In genomic region chr3:60274646-60275045, GRCh38 we compare ENCODE assay signal across 24 cellular contexts.
DNase-seq lines count a peak whose midpoint lies in the region; ATAC-seq, FAIRE-seq and TF ChIP-seq lines count a peak whose summit lies in the region.
"Had no signal": no experiment of that assay in that cellular context is flagged by ENCODE, and none has a peak within 500 bp of the region (broad histone marks: within the 10 kb centered on the region; RNA-seq: fewer than 3 reads in every experiment).

No MANE protein-coding gene starts in this region.

- no peak overlapping the region for H4K91ac ChIP-seq in IMR-90 (ENCODE audit: insufficient read depth, low read depth, low read length)
- H4K91ac ChIP-seq in H1 (replicated peaks; ENCODE audit: insufficient read length, low read length): no peak overlapping the region

- TF ChIP-seq POLR2A in HepG2 (IDR thresholded peaks at IDR 0.05; ENCODE audit: insufficient read depth in 1 of 2, low read depth in 2 of 2, low read length in 2 of 2) (no peak), right lobe of liver (IDR thresholded peaks at IDR 0.05) (no peak), IMR-90 (IDR thresholded peaks at IDR 0.05; ENCODE audit: low read depth, low read length) (no peak), H1 (IDR thresholded peaks at IDR 0.05; ENCODE audit: control extremely low read depth in 1 of 2, low read depth in 2 of 2, low read length in 2 of 2) (no peak)

- no peak overlapping the region for H3K27ac Mint-ChIP-seq in activated CD8-positive, alpha-beta T cell treated with anti-CD3 and anti-CD28 coated beads, Interleukin-2, amount 10 ng/mL, durations not matched to agents 7 days and 5 days
- H3K27ac Mint-ChIP-seq: CD14-positive monocyte; CD4-positive, alpha-beta memory T cell; CD8-positive, alpha-beta memory T cell had no signal

- no peak overlapping the region for H2AFZ ChIP-seq in HepG2 (ENCODE audit: low read length)
- H2AFZ ChIP-seq in IMR-90 (replicated peaks; ENCODE audit: low read length, poor library complexity): no peak overlapping the region
- H2AFZ ChIP-seq in H1 (ENCODE audit: low read length): no peak overlapping the region

- no peak overlapping the region for H3K56ac ChIP-seq in IMR-90 (ENCODE audit: extremely low read depth, insufficient read depth, low read length)
- no peak overlapping the region for H3K56ac ChIP-seq in H1 (replicated peaks; ENCODE audit: insufficient read length, low read depth, low read length)

- H3K14ac ChIP-seq in IMR-90 (replicated peaks; ENCODE audit: low read depth, low read length) (no peak overlapping the region), H1 (ENCODE audit: insufficient read length) (no peak overlapping the region)

- H3K23ac ChIP-seq in IMR-90 (ENCODE audit: low read depth, low read length) (no peak overlapping the region), H1 (ENCODE audit: insufficient read length) (no peak overlapping the region)

- no peak overlapping the region for H3K9ac ChIP-seq in HepG2 (ENCODE audit: insufficient read depth, low read depth, low read length)
- H3K9ac ChIP-seq in IMR-90 (ENCODE audit: low read depth, low read length): no peak overlapping the region
- no peak overlapping the region for H3K9ac ChIP-seq in H1 (replicated peaks in 1 of 4; ENCODE audit: extremely low read depth in 1 of 4, low read depth in 3 of 4, low read length in 3 of 4)
- H3K9ac ChIP-seq: BLaER1 had no signal

- H3K9me3 ChIP-seq in HepG2 (ENCODE audit: low read length): no peaks in the 10 kb centered on the region
- no peaks in the 10 kb centered on the region for H3K9me3 ChIP-seq in right lobe of liver
- peaks cover 1% of the 10 kb centered on the region; the same call in 1 of the 2 replicates for H3K9me3 ChIP-seq in IMR-90 (ENCODE audit: control insufficient read depth, insufficient read depth, low read length)
- H3K9me3 ChIP-seq in H1 (ENCODE audit: insufficient read depth in 2 of 2, low read depth in 1 of 2, low read length in 1 of 2): no peaks in the 10 kb centered on the region
- H3K9me3 ChIP-seq: BE2C had no signal

- H3K4me2 ChIP-seq in HepG2 (ENCODE audit: low read depth, low read length) (no peak overlapping the region), IMR-90 (ENCODE audit: low read depth, low read length) (no peak overlapping the region), H1 (ENCODE audit: insufficient read depth in 1 of 2, low read depth in 2 of 2, low read length in 2 of 2) (no peak overlapping the region)
- H3K4me2 ChIP-seq: BLaER1 had no signal

- in situ Hi-C loops in HepG2 (cut with HindIII; ENCODE audit: extremely low pct_ligation_motif_present, low pct_unique_long_range_greater_than_20kb) (no loop called here), IMR-90 (cut with MboI; ENCODE audit: low sequenced_read_pairs) (no loop called here)

- peaks cover 4% of the 10 kb centered on the region for H3K36me3 Mint-ChIP-seq in activated CD8-positive, alpha-beta T cell treated with anti-CD3 and anti-CD28 coated beads, Interleukin-2, amount 10 ng/mL, durations not matched to agents 7 days and 5 days (ENCODE audit: low read depth)
- H3K36me3 Mint-ChIP-seq: CD14-positive monocyte; CD4-positive, alpha-beta memory T cell; CD4-positive, CD25-positive, alpha-beta regulatory T cell had no signal

- no peaks in the 10 kb centered on the region for H4K20me1 ChIP-seq in HepG2 (ENCODE audit: insufficient read depth, low read length)
- no peaks in the 10 kb centered on the region for H4K20me1 ChIP-seq in IMR-90 (ENCODE audit: insufficient read depth, low read length)
- no peaks in the 10 kb centered on the region for H4K20me1 ChIP-seq in H1 (replicated peaks in 1 of 2; ENCODE audit: control insufficient read depth in 1 of 2, insufficient read depth in 2 of 2, low read length in 2 of 2)
- H4K20me1 ChIP-seq: BLaER1 had no signal

- H3K79me2 ChIP-seq in HepG2 (ENCODE audit: insufficient read depth, low read length) (no peaks in the 10 kb centered on the region), H1 (ENCODE audit: control insufficient read depth in 1 of 2, insufficient read depth in 2 of 2, low read length in 2 of 2) (no peaks in the 10 kb centered on the region)

- no peak overlapping the region for H4K5ac ChIP-seq in IMR-90 (ENCODE audit: low read depth, low read length)
- no peak overlapping the region for H4K5ac ChIP-seq in H1 (ENCODE audit: insufficient read length, low read depth, low read length)

- H2BK20ac ChIP-seq in IMR-90 (ENCODE audit: low read depth, low read length) (no peak overlapping the region), H1 (ENCODE audit: low read length) (no peak overlapping the region)

- H2BK15ac ChIP-seq in IMR-90 (ENCODE audit: low read depth, low read length) (no peak overlapping the region), H1 (ENCODE audit: low read length) (no peak overlapping the region)

- no peak overlapping the region for H2AK9ac ChIP-seq in IMR-90 (replicated peaks; ENCODE audit: low read depth, low read length, poor library complexity)

- H3K4me1 ChIP-seq in HepG2 (ENCODE audit: insufficient read depth, low read length): no peaks in the 10 kb centered on the region
- H3K4me1 ChIP-seq in right lobe of liver: no peaks in the 10 kb centered on the region
- no peaks in the 10 kb centered on the region for H3K4me1 ChIP-seq in IMR-90 (ENCODE audit: control insufficient read depth, insufficient read depth, low read length)
- peaks cover 0 to 3% (median 1%) of the 10 kb centered on the region in 4 experiments; a peak in 2 of 7 replicates for H3K4me1 ChIP-seq in H1 (replicated peaks in 1 of 4; ENCODE audit: control insufficient read depth in 3 of 4, insufficient read depth in 4 of 4, low read length in 3 of 4)
- H3K4me1 ChIP-seq: BE2C, BLaER1 had no signal

- H3K79me1 ChIP-seq in IMR-90 (ENCODE audit: low read depth in 1 of 2, low read length in 2 of 2) (no peaks in the 10 kb centered on the region), H1 (ENCODE audit: low read depth, low read length) (no peaks in the 10 kb centered on the region)

- POLR2A ChIA-PET in HepG2 (lab: Yijun Ruan, JAX) (no interaction called here), IMR-90 (lab: Charles Lee; ENCODE audit: unreplicated experiment) (no interaction called here), H1 (lab: Charles Lee; ENCODE audit: partially characterized antibody) (no interaction called here)
- POLR2A ChIA-PET in activated CD8-positive, alpha-beta T cell treated with anti-CD3 and anti-CD28 coated beads, Interleukin-2, amount 10 ng/mL, durations not matched to agents 7 days and 5 days (lab: Charles Lee): no interaction called here

- H2BK5ac ChIP-seq in IMR-90 (ENCODE audit: low read depth, low read length, poor library complexity, severe bottlenecking) (no peak overlapping the region), H1 (ENCODE audit: low read depth, low read length) (no peak overlapping the region)

- BruUV-seq in HepG2 (replicated peaks; lab: Mats Ljungman, UMichigan) (no TSS peak), IMR-90 (replicated peaks; lab: Mats Ljungman, UMichigan) (no TSS peak)

- DNase-seq in HepG2 (ENCODE audit: low spot score) (no peak), right lobe of liver (no peak), IMR-90 (no peak), H1 (ENCODE audit: low read depth in 1 of 2, low spot score in 2 of 2) (no peak), NCI-H510A (lab: John Stamatoyannopoulos, UW) (no peak)
- DNase-seq in activated CD8-positive, alpha-beta T cell treated with anti-CD3 and anti-CD28 coated beads, Interleukin-2, amount 10 ng/mL, durations not matched to agents 7 days and 5 days: no peak
- DNase-seq: ACHN; BE2C; C1 segment of cervical spinal cord; CD4-positive, alpha-beta memory T cell; CD4-positive, CD25-positive, alpha-beta regulatory T cell; CD8-positive, alpha-beta memory T cell; COR-L47; DMS 273 treated with DMSO at 0.1 percent for 48 hours; DMS153; DMS79; DND-41; EL; GF-D8 had no signal

- H3K4ac ChIP-seq in IMR-90 (ENCODE audit: low read depth, low read length) (no peak overlapping the region), H1 (replicated peaks; ENCODE audit: insufficient read length, low read depth, low read length) (no peak overlapping the region)

- H2BK120ac ChIP-seq in IMR-90 (ENCODE audit: low read depth, low read length) (no peak overlapping the region), H1 (replicated peaks; ENCODE audit: low read depth, low read length) (no peak overlapping the region)

- no peak overlapping the region for H2AK5ac ChIP-seq in IMR-90 (ENCODE audit: low read depth, low read length)
- no peak overlapping the region for H2AK5ac ChIP-seq in H1 (ENCODE audit: low read depth, low read length)

- H3K4me3 ChIP-seq in HepG2 (replicated peaks in 1 of 3; ENCODE audit: insufficient read depth in 1 of 3, low read depth in 2 of 3, low read length in 3 of 3): no peak overlapping the region
- no peak overlapping the region for H3K4me3 ChIP-seq in right lobe of liver
- H3K4me3 ChIP-seq in IMR-90 (ENCODE audit: insufficient read depth, low read depth, low read length): no peak overlapping the region
- no peak overlapping the region for H3K4me3 ChIP-seq in H1 (ENCODE audit: extremely low read depth in 1 of 4, insufficient read depth in 2 of 4, low read depth in 3 of 4, low read length in 4 of 4)
- H3K4me3 ChIP-seq: BLaER1 had no signal

- H3K27me3 Mint-ChIP-seq in activated CD8-positive, alpha-beta T cell treated with anti-CD3 and anti-CD28 coated beads, Interleukin-2, amount 10 ng/mL, durations not matched to agents 7 days and 5 days (ENCODE audit: low read depth): no peaks in the 10 kb centered on the region
- H3K27me3 Mint-ChIP-seq: CD4-positive, alpha-beta memory T cell had no signal

- no peak for TF ChIP-seq EP300 in HepG2 (IDR thresholded peaks at IDR 0.05; ENCODE audit: low read depth in 2 of 2, low read length in 2 of 2)
- no peak for TF ChIP-seq EP300 in HepG2 (CRISPR knock-in tag; IDR thresholded peaks at IDR 0.05; ENCODE audit: borderline replicate concordance)
- TF ChIP-seq EP300 in H1 (IDR thresholded peaks at IDR 0.05; ENCODE audit: borderline replicate concordance in 1 of 2, low read depth in 2 of 2, low read length in 2 of 2): no peak

- H3K27me3 ChIP-seq in HepG2 (ENCODE audit: control insufficient read depth in 1 of 2, insufficient read depth in 2 of 2, low read length in 2 of 2) (no peaks in the 10 kb centered on the region), right lobe of liver (no peaks in the 10 kb centered on the region), IMR-90 (ENCODE audit: control insufficient read depth, insufficient read depth, low read length) (no peaks in the 10 kb centered on the region), H1 (replicated peaks in 1 of 4; ENCODE audit: control insufficient read depth in 3 of 4, extremely low read depth in 1 of 4, insufficient read depth in 3 of 4, low read length in 3 of 4) (no peaks in the 10 kb centered on the region)
- H3K27me3 ChIP-seq: BE2C, BLaER1 had no signal

- ATAC-seq in HepG2: no peak
- no peak for ATAC-seq in right lobe of liver
- no peak for ATAC-seq in IMR-90 (ENCODE audit: low read depth)
- ATAC-seq in activated CD8-positive, alpha-beta T cell treated with anti-CD3 and anti-CD28 coated beads, Interleukin-2, amount 10 ng/mL, durations not matched to agents 7 days and 5 days: no peak

- no peak overlapping the region for H3K4me3 Mint-ChIP-seq in activated CD8-positive, alpha-beta T cell treated with anti-CD3 and anti-CD28 coated beads, Interleukin-2, amount 10 ng/mL, durations not matched to agents 7 days and 5 days
- H3K4me3 Mint-ChIP-seq: CD14-positive monocyte; CD4-positive, alpha-beta memory T cell; CD4-positive, CD25-positive, alpha-beta regulatory T cell; CD8-positive, alpha-beta memory T cell had no signal

- H3K27ac ChIP-seq in HepG2 (ENCODE audit: extremely low read length, insufficient read depth, low read length): no peak overlapping the region
- H3K27ac ChIP-seq in right lobe of liver: no peak overlapping the region
- no peak overlapping the region for H3K27ac ChIP-seq in IMR-90 (ENCODE audit: insufficient read depth, low read length)
- H3K27ac ChIP-seq in H1 (ENCODE audit: low read depth, low read length): no peak overlapping the region
- H3K27ac ChIP-seq: 22Rv1, BLaER1 had no signal

- intact Hi-C loops in HepG2 (cut with micrococcal nuclease; ENCODE audit: unreplicated experiment): no loop called here
- intact Hi-C loops in right lobe of liver (cut with DNase I): no loop called here
- intact Hi-C loops in IMR-90 (cut with micrococcal nuclease): no loop called here

- no peak overlapping the region for H3K18ac ChIP-seq in IMR-90 (ENCODE audit: low read depth, low read length)
- H3K18ac ChIP-seq in H1 (ENCODE audit: extremely low read depth, low read length): no peak overlapping the region

- H3K36me3 ChIP-seq in HepG2 (replicated peaks in 1 of 2; ENCODE audit: control insufficient read depth in 1 of 2, insufficient read depth in 2 of 2, low read length in 2 of 2): no peaks in the 10 kb centered on the region
- no peaks in the 10 kb centered on the region for H3K36me3 ChIP-seq in right lobe of liver
- H3K36me3 ChIP-seq in IMR-90 (ENCODE audit: control insufficient read depth, insufficient read depth, low read length): no peaks in the 10 kb centered on the region
- no peaks in the 10 kb centered on the region for H3K36me3 ChIP-seq in H1 (ENCODE audit: control insufficient read depth in 2 of 4, insufficient read depth in 4 of 4, low read length in 3 of 4)
- H3K36me3 ChIP-seq: BE2C, BLaER1 had no signal

- no peaks in the 10 kb centered on the region for H3K4me1 Mint-ChIP-seq in activated CD8-positive, alpha-beta T cell treated with anti-CD3 and anti-CD28 coated beads, Interleukin-2, amount 10 ng/mL, durations not matched to agents 7 days and 5 days (ENCODE audit: low read depth)
- H3K4me1 Mint-ChIP-seq: CD14-positive monocyte; CD4-positive, alpha-beta memory T cell; CD4-positive, CD25-positive, alpha-beta regulatory T cell; CD8-positive, alpha-beta memory T cell had no signal

- no peak for TF ChIP-seq RAD21 in HepG2 (CRISPR knock-in tag; IDR thresholded peaks at IDR 0.05)
- TF ChIP-seq RAD21 in IMR-90 (IDR thresholded peaks at IDR 0.05; ENCODE audit: low read length): no peak
- no peak for TF ChIP-seq RAD21 in H1 (IDR thresholded peaks at IDR 0.05 in 1 of 2, conservative IDR thresholded peaks at IDR 0.05 in 1 of 2; ENCODE audit: low read depth in 2 of 2, low read length in 2 of 2)

- no peak for FAIRE-seq in HepG2 (lab: Jason Lieb, UNC)
- FAIRE-seq in H1 (lab: Jason Lieb, UNC): no peak
- FAIRE-seq: GM12891, GM19239 had no signal

- H3K9me1 ChIP-seq in IMR-90 (ENCODE audit: insufficient read depth, low read length): no peaks in the 10 kb centered on the region

- no peaks in the 10 kb centered on the region for H3K23me2 ChIP-seq in H1 (ENCODE audit: low read depth, low read length)

- H3K9me3 Mint-ChIP-seq in activated CD8-positive, alpha-beta T cell treated with anti-CD3 and anti-CD28 coated beads, Interleukin-2, amount 10 ng/mL, durations not matched to agents 7 days and 5 days (ENCODE audit: insufficient read depth): peaks cover 5% of the 10 kb centered on the region

- dilution Hi-C loops in IMR-90 (cut with HindIII; ENCODE audit: low sequenced_read_pairs, unreplicated experiment): no loop called here

- H4K8ac ChIP-seq in IMR-90 (ENCODE audit: low read depth in 2 of 2, low read length in 2 of 2) (no peak overlapping the region), H1 (ENCODE audit: extremely low read depth, insufficient read depth, low read length) (no peak overlapping the region)

- no peak for TF ChIP-seq CTCF in HepG2 (CRISPR knock-in tag; IDR thresholded peaks at IDR 0.05)
- no peak for TF ChIP-seq CTCF in right lobe of liver (IDR thresholded peaks at IDR 0.05)
- TF ChIP-seq CTCF in IMR-90 (conservative IDR thresholded peaks at IDR 0.05; ENCODE audit: low read depth, low read length): no peak
- no peak for TF ChIP-seq CTCF in H1 (IDR thresholded peaks at IDR 0.05; ENCODE audit: control extremely low read depth in 1 of 3, insufficient read depth in 1 of 3, low read depth in 1 of 3, low read length in 3 of 3)

- CTCF ChIA-PET in HepG2 (lab: Yijun Ruan, JAX; ENCODE audit: low intra/inter-chr PET ratio, low total read pairs) (no interaction called here), IMR-90 (lab: Yijun Ruan, JAX) (no interaction called here), H1 (lab: Charles Lee; ENCODE audit: partially characterized antibody) (interaction anchor here (0.6 kb wide), 1 partner anchor 674 kb away, joined by 6 read pairs; no protein-coding TSS in a partner anchor)
- CTCF ChIA-PET in activated CD8-positive, alpha-beta T cell treated with anti-CD3 and anti-CD28 coated beads, Interleukin-2, amount 10 ng/mL, durations not matched to agents 7 days and 5 days (lab: Charles Lee): no interaction called here

- no peak overlapping the region for H2BK12ac ChIP-seq in H1 (ENCODE audit: low read depth, low read length)

Comparison
In these comparisons a context has a peak if more than half of its experiments do, and no peak if none do; other contexts are left out.
1. Of the 41 proteins assayed by ChIP-seq in both HepG2 and H1: peak only in HepG2: none; only in H1: none; in both: MAFK; in neither: 40.